ENCODE assay signal across 21 cellular contexts in the genomic region with DNA sequence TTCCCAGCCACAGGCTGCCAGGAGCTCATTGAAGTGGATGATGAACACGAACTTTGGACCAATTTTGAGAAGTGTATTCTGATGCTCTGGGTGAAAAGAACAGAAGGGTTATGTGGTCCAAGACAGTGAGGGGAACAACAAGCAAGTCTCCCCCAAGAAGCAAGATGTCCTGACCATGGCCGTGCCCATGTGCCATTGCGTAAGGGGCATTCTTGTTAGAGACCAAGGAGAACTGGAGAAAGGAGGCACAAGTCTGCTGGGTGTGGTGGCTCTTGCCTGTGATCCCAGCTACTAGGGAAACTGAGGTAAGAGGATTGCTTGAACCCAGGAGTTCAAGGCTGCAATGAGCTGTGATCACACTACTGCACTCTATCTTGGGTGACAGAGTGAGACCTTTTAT.
"Had no signal": no experiment of that assay in that cellular context is flagged by ENCODE, and none has a peak within 500 bp of the region (broad histone marks: within the 10 kb centered on the region; RNA-seq: fewer than 3 reads in every experiment).

No MANE protein-coding gene starts in this region.

- FAIRE-seq: RCC 7860 had no signal

- H3K36me3 ChIP-seq: MG63, SJSA1 had no signal

- H3K4me3 ChIP-seq: MG63, SJSA1, SK-N-MC had no signal

- DNase-seq: Karpas-422, KG1, MG63, NCI-H1092, NCI-H1105 treated with DMSO at 0.1 percent for 48 hours, NCI-H1417 treated with DMSO at 0.1 percent for 48 hours, NCI-H146, NCI-H1694 treated with DMSO at 0.1 percent for 48 hours, NCI-H1930, NCI-H2081, NCI-H2107, NCI-H2227 treated with DMSO at 0.1 percent for 48 hours, NCI-H524, NCI-H69, NCI-H774, Right ventricle myocardium superior, RPMI8226, SIG-M5 had no signal

- H3K9me3 ChIP-seq: SJSA1 had no signal

- H3K27ac ChIP-seq: SJSA1, SK-N-MC had no signal

- H3K27me3 ChIP-seq: MG63 had no signal
